Comparison of ENCODE assay signal across 14 cellular contexts in the genomic region with DNA sequence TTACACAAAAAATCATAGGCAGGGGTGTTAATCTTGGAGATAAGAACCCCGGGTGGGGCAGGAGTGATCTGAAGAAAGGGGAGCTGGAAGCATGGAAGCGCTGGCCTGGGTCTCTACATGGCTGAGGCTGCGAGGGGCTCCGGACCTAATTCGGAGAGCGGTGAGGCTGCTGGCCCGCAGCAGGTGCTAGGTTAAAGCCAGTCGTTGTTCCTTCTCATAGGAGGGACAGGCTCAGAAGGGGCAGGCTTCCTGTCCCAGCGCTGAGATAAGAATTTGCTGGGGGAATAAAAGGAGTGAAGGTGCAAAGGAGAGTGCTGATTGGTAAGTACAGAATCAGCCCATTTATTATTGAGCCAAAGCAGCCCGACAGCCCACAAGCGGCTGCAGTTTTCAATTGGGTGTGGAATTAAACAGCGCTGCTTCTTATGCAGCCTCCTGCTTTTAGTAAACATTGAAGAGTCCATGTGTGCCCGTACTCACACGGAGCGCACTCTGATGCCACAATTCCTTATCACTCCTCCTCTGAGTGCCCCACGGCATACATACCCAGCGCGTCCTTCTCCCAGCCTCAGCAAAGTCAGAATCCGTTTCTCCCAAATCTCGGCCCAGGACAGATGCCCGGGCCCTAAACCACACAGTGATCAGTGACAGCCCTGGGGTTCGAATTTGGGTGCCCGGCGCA. TPM values are rescaled to one million over a fixed set of nuclear protein-coding genes. Genes with fewer than 3 reads are reported as not detected.
A peak's percentile ranks its signal among the peaks of the same experiment; 100 is the strongest.
DNase-seq lines count a peak whose midpoint lies in the region; ATAC-seq and TF ChIP-seq lines count a peak whose summit lies in the region.
"Had no signal": no experiment of that assay in that cellular context is flagged by ENCODE, and none has a peak within 500 bp of the region (broad histone marks: within the 10 kb centered on the region; RNA-seq: fewer than 3 reads in every experiment).

No MANE protein-coding gene starts in this region.

- peaks cover 0 to 3% (median 2%) of the 10 kb centered on the region in 3 donors for H3K27me3 Mint-ChIP-seq in CD14-positive monocyte (ENCODE audit: low read depth in 3 of 3)

- H2AFZ ChIP-seq in fibroblast of lung (ENCODE audit: low read length) (peak overlapping the region; percentile 10), parathyroid adenoma (no peak overlapping the region)

- H3K9me3 ChIP-seq in fibroblast of lung (ENCODE audit: control insufficient read depth, insufficient read depth, low read depth, low read length) (no peaks in the 10 kb centered on the region), parathyroid adenoma (ENCODE audit: control insufficient read depth, low read length) (no peaks in the 10 kb centered on the region)

- H3K4me3 ChIP-seq in fibroblast of lung (replicated peaks in 1 of 4; ENCODE audit: control extremely low read depth in 1 of 4, insufficient read depth in 1 of 4, low read depth in 3 of 4, low read length in 4 of 4): no peak overlapping the region
- no peak overlapping the region for H3K4me3 ChIP-seq in parathyroid adenoma (ENCODE audit: low read depth, low read length)

- H3K27me3 ChIP-seq in fibroblast of lung (ENCODE audit: control insufficient read depth, insufficient read depth, low read length) (peaks cover 8% of the 10 kb centered on the region), parathyroid adenoma (ENCODE audit: control insufficient read depth, insufficient read depth, low read length) (no peaks in the 10 kb centered on the region)

- no peak for TF ChIP-seq CTCF in CD14-positive monocyte (IDR thresholded peaks at IDR 0.05)
- TF ChIP-seq CTCF in fibroblast of lung (conservative IDR thresholded peaks at IDR 0.05 in 1 of 2, IDR thresholded peaks at IDR 0.05 in 1 of 2; ENCODE audit: low read depth in 1 of 2, low read length in 2 of 2): no peak
- TF ChIP-seq CTCF in parathyroid adenoma (IDR thresholded peaks at IDR 0.05): no peak

- H3K9me3 Mint-ChIP-seq in CD14-positive monocyte: peaks cover 0 to 5% (median 0%) of the 10 kb centered on the region in 7 donors

- no peak overlapping the region for H3K9ac ChIP-seq in fibroblast of lung (ENCODE audit: insufficient read depth, low read length)
- H3K9ac ChIP-seq in parathyroid adenoma: no peak overlapping the region

- peaks cover 15% of the 10 kb centered on the region for H3K4me1 ChIP-seq in fibroblast of lung (ENCODE audit: control insufficient read depth, extremely low read depth, insufficient read depth, low read length)
- H3K4me1 ChIP-seq in parathyroid adenoma: peaks cover 10% of the 10 kb centered on the region

- H3K27ac ChIP-seq in fibroblast of lung (ENCODE audit: insufficient read depth, low read length) (peak overlapping the region; percentile 37), parathyroid adenoma (no peak overlapping the region)

- H3K4me3 Mint-ChIP-seq in CD14-positive monocyte: peak overlapping the region; percentile 75 to 89
- H3K4me3 Mint-ChIP-seq: immature natural killer cell; naive thymus-derived CD8-positive, alpha-beta T cell had no signal

- H3K36me3 ChIP-seq in fibroblast of lung (ENCODE audit: control insufficient read depth, insufficient read depth, low read length): no peaks in the 10 kb centered on the region
- no peaks in the 10 kb centered on the region for H3K36me3 ChIP-seq in parathyroid adenoma (ENCODE audit: control insufficient read depth, insufficient read depth, low read length)

- H3K27ac Mint-ChIP-seq in CD14-positive monocyte: peak overlapping the region; percentile 77 to 90 (median 87)

- H4K20me1 ChIP-seq in fibroblast of lung (ENCODE audit: control insufficient read depth, extremely low read depth, insufficient read depth, low read length): no peaks in the 10 kb centered on the region

- intact Hi-C loops in CD14-positive monocyte (cut with micrococcal nuclease): loop anchor here in 1 of 2 donors (1.0 kb wide), 1 partner anchor 13 kb away; no protein-coding TSS in a partner anchor

- ATAC-seq in GM21390 (IDR thresholded peaks at IDR 0.05; ENCODE audit: unreplicated experiment): no peak
- ATAC-seq in HG03378 (IDR thresholded peaks at IDR 0.05; ENCODE audit: unreplicated experiment): no peak
- ATAC-seq in HG02973 (IDR thresholded peaks at IDR 0.05; ENCODE audit: unreplicated experiment): no peak
- ATAC-seq: naive thymus-derived CD8-positive, alpha-beta T cell had no signal

- H3K4me2 ChIP-seq in fibroblast of lung (ENCODE audit: extremely low read depth, insufficient read depth, low read length): peak overlapping the region; percentile 34
- H3K4me2 ChIP-seq in parathyroid adenoma (ENCODE audit: low read length): peak overlapping the region; percentile 41

- peaks cover 19 to 46% of the 10 kb centered on the region in 2 donors for H3K36me3 Mint-ChIP-seq in CD14-positive monocyte
- H3K36me3 Mint-ChIP-seq: activated naive CD4-positive, alpha-beta T cell treated with anti-CD3 and anti-CD28 coated beads, Interleukin-2, amount 50 U/mL, for 72 hours; immature natural killer cell; naive thymus-derived CD8-positive, alpha-beta T cell had no signal

- no peaks in the 10 kb centered on the region for H3K79me2 ChIP-seq in fibroblast of lung (ENCODE audit: control insufficient read depth, insufficient read depth, low read length)
- H3K79me2 ChIP-seq in parathyroid adenoma: no peaks in the 10 kb centered on the region

- DNase-seq in CD14-positive monocyte (ENCODE audit: low spot score) (no peak), KG1 (lab: John Stamatoyannopoulos, UW) (peak; percentile 57), fibroblast of lung (ENCODE audit: low read depth in 2 of 2) (no peak), RKO (ENCODE audit: low spot score) (no peak)
- DNase-seq: activated CD4-positive, alpha-beta T cell treated with anti-CD3 and anti-CD28 coated beads, Interleukin-2, amount 50 U/mL, for 1 hour; immature natural killer cell; NCI-H1417; NCI-H82 had no signal

- peaks cover 35% of the 10 kb centered on the region for H3K4me1 Mint-ChIP-seq in CD14-positive monocyte
- H3K4me1 Mint-ChIP-seq: immature natural killer cell had no signal

RNA-seq across cellular contexts. Expression of gene CHST13, which starts 17.1 kb away (rescaled TPM):
- 10 to 100 TPM; 39.2 to 41.8 TPM for polyA plus RNA-seq in CD14-positive monocyte
- under 0.01 TPM in 2 replicates for total RNA-seq in fibroblast of lung
- not detected in 2 replicates for polyA plus RNA-seq in fibroblast of lung
- 0.06 TPM in 1 of 2 replicates, not detected in the other for polyA plus RNA-seq in fibroblast of lung (2012)
- not detected in 2 replicates for polyA minus RNA-seq in fibroblast of lung (ENCODE audit: low replicate concordance)
- total RNA-seq: activated naive CD4-positive, alpha-beta T cell treated with anti-CD3 and anti-CD28 coated beads, Interleukin-2, amount 50 U/mL, for 72 hours; naive thymus-derived CD8-positive, alpha-beta T cell had no signal

RNA-seq across cellular contexts. Expression of gene C3orf22, which starts 17.6 kb away (rescaled TPM):
- not detected for polyA plus RNA-seq in CD14-positive monocyte
- not detected in 2 replicates for total RNA-seq in fibroblast of lung
- polyA plus RNA-seq in fibroblast of lung: not detected in 2 replicates
- polyA plus RNA-seq in fibroblast of lung (2012): not detected in 2 replicates
- polyA minus RNA-seq in fibroblast of lung (ENCODE audit: low replicate concordance): not detected in 2 replicates
- total RNA-seq: activated naive CD4-positive, alpha-beta T cell treated with anti-CD3 and anti-CD28 coated beads, Interleukin-2, amount 50 U/mL, for 72 hours; naive thymus-derived CD8-positive, alpha-beta T cell had no signal
- polyA plus RNA-seq: immature natural killer cell; naive thymus-derived CD8-positive, alpha-beta T cell had no signal

RNA-seq across cellular contexts. Expression of gene UROC1, which starts 23.5 kb away (rescaled TPM):
- polyA plus RNA-seq in CD14-positive monocyte (not detected), fibroblast of lung (not detected in 2 replicates)
- total RNA-seq in fibroblast of lung: not detected in 2 replicates
- polyA plus RNA-seq in fibroblast of lung (2012): not detected in 2 replicates
- polyA minus RNA-seq in fibroblast of lung (ENCODE audit: low replicate concordance): not detected in 2 replicates
- total RNA-seq: activated naive CD4-positive, alpha-beta T cell treated with anti-CD3 and anti-CD28 coated beads, Interleukin-2, amount 50 U/mL, for 72 hours had no signal
- polyA plus RNA-seq: immature natural killer cell had no signal

Comparison
In these comparisons a context has a peak if more than half of its experiments do, and no peak if none do; other contexts are left out.
1. RNA of gene CHST13, which starts 17.1 kb away (polyA plus RNA-seq): 39.2 to 41.8 TPM in CD14-positive monocyte; 0.06 TPM in fibroblast of lung; every median in the first group is over 10 times any median in the second.